8 cellular contexts compared by ENCODE assay signal in genomic region chr21:28516996-28517592, GRCh38.
A peak's percentile ranks its signal among the peaks of the same experiment; 100 is the strongest.
DNase-seq lines count a peak whose midpoint lies in the region; ATAC-seq and TF ChIP-seq lines count a peak whose summit lies in the region.

No MANE protein-coding gene starts in this region.

- H3K27ac ChIP-seq in esophagus squamous epithelium (no peak overlapping the region), neural cell (ENCODE audit: low read length) (no peak overlapping the region), suprapubic skin (no peak overlapping the region)

- H3F3A ChIP-seq in neural cell (ENCODE audit: insufficient read depth, low read length, poor library complexity, severe bottlenecking): no peaks in the 10 kb centered on the region

- TF ChIP-seq RAD21 in neural cell (conservative IDR thresholded peaks at IDR 0.05): no peak

- no peak for TF ChIP-seq POLR2A in esophagus squamous epithelium (IDR thresholded peaks at IDR 0.05)
- no peak for TF ChIP-seq POLR2A in suprapubic skin (IDR thresholded peaks at IDR 0.05)

- 46 to 57% methylated on average over 5 to 6 of the region's 6 CpGs for WGBS in esophagus squamous epithelium, 2 donors
- 67% methylated on average over 6 of the region's 6 CpGs for WGBS in suprapubic skin

- intact Hi-C loops in esophagus squamous epithelium (cut with DNase I): loop anchor here (10.0 kb wide), 1 partner anchor 218 kb away; no protein-coding TSS in a partner anchor

- H3K79me2 ChIP-seq in neural cell (replicated peaks; ENCODE audit: insufficient read depth, low read length): no peaks in the 10 kb centered on the region

- DNase-seq in CD1c-positive myeloid dendritic cell (ENCODE audit: extremely low spot score): peak; percentile 50
- peak; percentile 91 for DNase-seq in NCI-H82 (lab: John Stamatoyannopoulos, UW)
- DNase-seq in activated CD8-positive, alpha-beta memory T cell treated with anti-CD3 and anti-CD28 coated beads, Interleukin-2, amount 50 U/mL, for 24 hours (ENCODE audit: extremely low read depth): peak; percentile 9
- DNase-seq in esophagus squamous epithelium (lab: John Stamatoyannopoulos, UW): peak; percentile 1
- peak in 1 of 2 donors; percentile 62 for DNase-seq in suprapubic skin (ENCODE audit: low spot score in 2 of 2)

- H3K27me3 ChIP-seq in esophagus squamous epithelium: no peaks in the 10 kb centered on the region
- no peaks in the 10 kb centered on the region for H3K27me3 ChIP-seq in neural cell (ENCODE audit: insufficient read depth, low read depth, low read length)
- H3K27me3 ChIP-seq in suprapubic skin: no peaks in the 10 kb centered on the region

- H3K4me2 ChIP-seq in neural cell (ENCODE audit: low read length): no peak overlapping the region

- no peaks in the 10 kb centered on the region for H4K20me1 ChIP-seq in neural cell (ENCODE audit: insufficient read depth)

- H3K9me2 ChIP-seq in neural cell (ENCODE audit: insufficient read depth, low read length): no peaks in the 10 kb centered on the region

- H3K4me1 ChIP-seq in esophagus squamous epithelium (peaks cover 0 to 16% (median 2%) of the 10 kb centered on the region in 3 donors), suprapubic skin (no peaks in the 10 kb centered on the region)

- no peak overlapping the region for H3K9ac ChIP-seq in neural cell (ENCODE audit: low read length)

- H3K9me3 ChIP-seq in esophagus squamous epithelium: no peaks in the 10 kb centered on the region
- H3K9me3 ChIP-seq in neural cell (ENCODE audit: low read length): no peaks in the 10 kb centered on the region
- H3K9me3 ChIP-seq in suprapubic skin: no peaks in the 10 kb centered on the region

- H3K4me3 ChIP-seq in esophagus squamous epithelium: no peak overlapping the region
- no peak overlapping the region for H3K4me3 ChIP-seq in neural cell (ENCODE audit: low read length)
- no peak overlapping the region for H3K4me3 ChIP-seq in suprapubic skin

- no peak for TF ChIP-seq EP300 in neural cell (conservative IDR thresholded peaks at IDR 0.05; ENCODE audit: poor library complexity, severe bottlenecking)
- TF ChIP-seq EP300 in suprapubic skin (IDR thresholded peaks at IDR 0.05): no peak

- no peak overlapping the region for H2AFZ ChIP-seq in neural cell (ENCODE audit: low read depth, low read length)

- peak; percentile 99 for ATAC-seq in GM19324 (IDR thresholded peaks at IDR 0.05; ENCODE audit: low FRiP score, unreplicated experiment)
- ATAC-seq in HG03196 (IDR thresholded peaks at IDR 0.05; ENCODE audit: unreplicated experiment): peak; percentile 99

- H3K36me3 ChIP-seq in esophagus squamous epithelium: no peaks in the 10 kb centered on the region
- no peaks in the 10 kb centered on the region for H3K36me3 ChIP-seq in neural cell (ENCODE audit: insufficient read depth, low read length)
- no peaks in the 10 kb centered on the region for H3K36me3 ChIP-seq in suprapubic skin

- TF ChIP-seq CTCF in esophagus squamous epithelium (IDR thresholded peaks at IDR 0.05) (peak in 5 of 6 experiments; percentile 47 to 73 (median 59)), neural cell (IDR thresholded peaks at IDR 0.05; ENCODE audit: poor library complexity, severe bottlenecking) (peak; percentile 39), suprapubic skin (IDR thresholded peaks at IDR 0.05) (peak; percentile 1 to 48)

TF ChIP-seq in neural cell, 6 proteins besides CTCF, POLR2A, EP300 and RAD21:
- TF ChIP-seq TAF1 (IDR thresholded peaks at IDR 0.05; ENCODE audit: low read depth) (no peak), SMC3 (conservative IDR thresholded peaks at IDR 0.05; ENCODE audit: poor library complexity) (peak; percentile 29)
